ENCODE assay signal across 15 cellular contexts in genomic region chr12:58030566-58031279, GRCh38.
DNase-seq lines count a peak whose midpoint lies in the region; TF ChIP-seq lines count a peak whose summit lies in the region.
"Had no signal": no experiment of that assay in that cellular context is flagged by ENCODE, and none has a peak within 500 bp of the region (broad histone marks: within the 10 kb centered on the region; RNA-seq: fewer than 3 reads in every experiment).

No MANE protein-coding gene starts in this region.

- H3K9me3 ChIP-seq in suprapubic skin (no peaks in the 10 kb centered on the region), esophagus muscularis mucosa (peaks cover 0 to 5% (median 2%) of the 10 kb centered on the region in 4 donors)

- peak; percentile 16 for DNase-seq in NOMO-1 treated with DMSO at 0.1 percent for 48 hours (lab: John Stamatoyannopoulos, UW; ENCODE audit: unreplicated experiment)
- no peak for DNase-seq in NOMO-1 (lab: John Stamatoyannopoulos, UW; ENCODE audit: unreplicated experiment in 2 of 2)
- peak; percentile 10 for DNase-seq in OCI-M1 (lab: John Stamatoyannopoulos, UW)
- DNase-seq in epithelial cell of proximal tubule (ENCODE audit: low read depth), result peak; percentile 44
- DNase-seq in suprapubic skin (ENCODE audit: low spot score in 2 of 2), result no peak
- DNase-seq in esophagus muscularis mucosa (ENCODE audit: extremely low spot score), result no peak
- no peak for DNase-seq in NCI-H1930 (lab: John Stamatoyannopoulos, UW)
- DNase-seq in NCI-H2107 treated with DMSO at 0.1 percent for 48 hours (lab: John Stamatoyannopoulos, UW; ENCODE audit: unreplicated experiment), result no peak
- DNase-seq: 8988T; activated CD8-positive, alpha-beta memory T cell treated with anti-CD3 and anti-CD28 coated beads, Interleukin-2, amount 50 U/mL, for 4 hours; dorsolateral prefrontal cortex; hippocampal formation; lower lobe of right lung; trophoblast cell had no signal

- TF ChIP-seq CTCF in epithelial cell of proximal tubule (conservative IDR thresholded peaks at IDR 0.05; ENCODE audit: low read depth, low read length) (no peak), suprapubic skin (IDR thresholded peaks at IDR 0.05) (no peak), esophagus muscularis mucosa (IDR thresholded peaks at IDR 0.05) (no peak)

- TF ChIP-seq POLR2A in suprapubic skin (IDR thresholded peaks at IDR 0.05), result no peak
- no peak for TF ChIP-seq POLR2A in esophagus muscularis mucosa (IDR thresholded peaks at IDR 0.05; ENCODE audit: low read depth)

- peaks cover 22% of the 10 kb centered on the region for H3K4me1 ChIP-seq in suprapubic skin
- H3K4me1 ChIP-seq in esophagus muscularis mucosa, result peaks cover 0 to 23% (median 20%) of the 10 kb centered on the region in 4 donors
- H3K4me1 ChIP-seq: lower lobe of right lung had no signal

- peak overlapping the region; percentile 50 for H3K27ac ChIP-seq in suprapubic skin
- H3K27ac ChIP-seq in esophagus muscularis mucosa (replicated peaks in 1 of 4), result no peak overlapping the region
- H3K27ac ChIP-seq: dorsolateral prefrontal cortex, KMS-11, lower lobe of right lung had no signal

- intact Hi-C loops in esophagus muscularis mucosa (cut with DNase I), result no loop called here

- WGBS in suprapubic skin, result 39% methylated on average over 4 of the region's 4 CpGs
- 81% methylated on average over 4 of the region's 4 CpGs for WGBS in esophagus muscularis mucosa

- no peak for TF ChIP-seq EP300 in suprapubic skin (IDR thresholded peaks at IDR 0.05)
- TF ChIP-seq EP300 in esophagus muscularis mucosa (IDR thresholded peaks at IDR 0.05), result no peak

- H3K27me3 ChIP-seq in suprapubic skin (no peaks in the 10 kb centered on the region), esophagus muscularis mucosa (no peaks in the 10 kb centered on the region)
- H3K27me3 ChIP-seq: dorsolateral prefrontal cortex had no signal

- H3K4me3 ChIP-seq in epithelial cell of proximal tubule (ENCODE audit: low read depth, low read length) (no peak overlapping the region), suprapubic skin (no peak overlapping the region), esophagus muscularis mucosa (no peak overlapping the region)
- H3K4me3 ChIP-seq: dorsolateral prefrontal cortex, lower lobe of right lung had no signal

- H3K36me3 ChIP-seq in suprapubic skin (no peaks in the 10 kb centered on the region), esophagus muscularis mucosa (no peaks in the 10 kb centered on the region)
- H3K36me3 ChIP-seq: lower lobe of right lung had no signal

Comparison
In these comparisons a context has a peak if more than half of its experiments do, and no peak if none do; other contexts are left out.
1. DNase-seq: peak in NOMO-1 treated with DMSO at 0.1 percent for 48 hours (single experiment), OCI-M1 (single experiment) and epithelial cell of proximal tubule (single experiment); none in NOMO-1 (0 of 2), suprapubic skin (0 of 2), esophagus muscularis mucosa (single experiment), NCI-H1930 (0 of 2) and NCI-H2107 treated with DMSO at 0.1 percent for 48 hours (single experiment).